ENCODE assay signal across 1 cellular context in genomic region chr2:31138037-31138962, GRCh38.
TF ChIP-seq lines count a peak whose summit lies in the region.

A gene with protein sequence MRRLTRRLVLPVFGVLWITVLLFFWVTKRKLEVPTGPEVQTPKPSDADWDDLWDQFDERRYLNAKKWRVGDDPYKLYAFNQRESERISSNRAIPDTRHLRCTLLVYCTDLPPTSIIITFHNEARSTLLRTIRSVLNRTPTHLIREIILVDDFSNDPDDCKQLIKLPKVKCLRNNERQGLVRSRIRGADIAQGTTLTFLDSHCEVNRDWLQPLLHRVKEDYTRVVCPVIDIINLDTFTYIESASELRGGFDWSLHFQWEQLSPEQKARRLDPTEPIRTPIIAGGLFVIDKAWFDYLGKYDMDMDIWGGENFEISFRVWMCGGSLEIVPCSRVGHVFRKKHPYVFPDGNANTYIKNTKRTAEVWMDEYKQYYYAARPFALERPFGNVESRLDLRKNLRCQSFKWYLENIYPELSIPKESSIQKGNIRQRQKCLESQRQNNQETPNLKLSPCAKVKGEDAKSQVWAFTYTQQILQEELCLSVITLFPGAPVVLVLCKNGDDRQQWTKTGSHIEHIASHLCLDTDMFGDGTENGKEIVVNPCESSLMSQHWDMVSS (minus strand): TSS chr2:31138440. CDS start chr2:31138086, 354 bp downstream.

TF ChIP-seq in GM12878, 131 proteins besides CTCF, POLR2A, EP300 and RAD21 (continues in another document):
- TF ChIP-seq MEF2B (IDR thresholded peaks at IDR 0.05; ENCODE audit: partially characterized antibody, poor library complexity, severe bottlenecking) = peak; percentile 27
- no peak for TF ChIP-seq CBFB (IDR thresholded peaks at IDR 0.05; ENCODE audit: low read depth)
- TF ChIP-seq CHD4 (IDR thresholded peaks at IDR 0.05) = no peak
- TF ChIP-seq, protein P1, sequence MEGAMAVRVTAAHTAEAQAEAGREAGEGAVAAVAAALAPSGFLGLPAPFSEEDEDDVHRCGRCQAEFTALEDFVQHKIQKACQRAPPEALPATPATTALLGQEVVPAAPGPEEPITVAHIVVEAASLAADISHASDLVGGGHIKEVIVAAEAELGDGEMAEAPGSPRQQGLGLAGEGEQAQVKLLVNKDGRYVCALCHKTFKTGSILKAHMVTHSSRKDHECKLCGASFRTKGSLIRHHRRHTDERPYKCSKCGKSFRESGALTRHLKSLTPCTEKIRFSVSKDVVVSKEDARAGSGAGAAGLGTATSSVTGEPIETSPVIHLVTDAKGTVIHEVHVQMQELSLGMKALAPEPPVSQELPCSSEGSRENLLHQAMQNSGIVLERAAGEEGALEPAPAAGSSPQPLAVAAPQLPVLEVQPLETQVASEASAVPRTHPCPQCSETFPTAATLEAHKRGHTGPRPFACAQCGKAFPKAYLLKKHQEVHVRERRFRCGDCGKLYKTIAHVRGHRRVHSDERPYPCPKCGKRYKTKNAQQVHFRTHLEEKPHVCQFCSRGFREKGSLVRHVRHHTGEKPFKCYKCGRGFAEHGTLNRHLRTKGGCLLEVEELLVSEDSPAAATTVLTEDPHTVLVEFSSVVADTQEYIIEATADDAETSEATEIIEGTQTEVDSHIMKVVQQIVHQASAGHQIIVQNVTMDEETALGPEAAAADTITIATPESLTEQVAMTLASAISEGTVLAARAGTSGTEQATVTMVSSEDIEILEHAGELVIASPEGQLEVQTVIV (IDR thresholded peaks at IDR 0.05; ENCODE audit: borderline replicate concordance, partially characterized antibody) = no peak
- no peak for TF ChIP-seq HDAC6 (IDR thresholded peaks at IDR 0.05; ENCODE audit: unreplicated experiment)
- TF ChIP-seq REST (IDR thresholded peaks at IDR 0.05; ENCODE audit: low read depth, low read length) = no peak
- TF ChIP-seq TAF1 (IDR thresholded peaks at IDR 0.05; ENCODE audit: borderline replicate concordance, low read depth, low read length) = no peak
- TF ChIP-seq MEF2A (IDR thresholded peaks at IDR 0.05; ENCODE audit: insufficient read depth, low read depth, low read length) = no peak
- TF ChIP-seq ZSCAN29 (IDR thresholded peaks at IDR 0.05) = no peak
- TF ChIP-seq ZNF687 (IDR thresholded peaks at IDR 0.05) = no peak
- peak; percentile 49 for TF ChIP-seq IKZF1 (conservative IDR thresholded peaks at IDR 0.05)
- TF ChIP-seq SMARCA5 (IDR thresholded peaks at IDR 0.05) = peak; percentile 43; the same call in 1 of the 2 replicates
- 0 out of 2 replicates have a peak, but pooled peaks have one; percentile 29 for TF ChIP-seq TCF12 (IDR thresholded peaks at IDR 0.05; ENCODE audit: low read depth, low read length)
- TF ChIP-seq, protein P2, sequence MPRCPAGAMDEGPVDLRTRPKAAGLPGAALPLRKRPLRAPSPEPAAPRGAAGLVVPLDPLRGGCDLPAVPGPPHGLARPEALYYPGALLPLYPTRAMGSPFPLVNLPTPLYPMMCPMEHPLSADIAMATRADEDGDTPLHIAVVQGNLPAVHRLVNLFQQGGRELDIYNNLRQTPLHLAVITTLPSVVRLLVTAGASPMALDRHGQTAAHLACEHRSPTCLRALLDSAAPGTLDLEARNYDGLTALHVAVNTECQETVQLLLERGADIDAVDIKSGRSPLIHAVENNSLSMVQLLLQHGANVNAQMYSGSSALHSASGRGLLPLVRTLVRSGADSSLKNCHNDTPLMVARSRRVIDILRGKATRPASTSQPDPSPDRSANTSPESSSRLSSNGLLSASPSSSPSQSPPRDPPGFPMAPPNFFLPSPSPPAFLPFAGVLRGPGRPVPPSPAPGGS (IDR thresholded peaks at IDR 0.05; ENCODE audit: borderline replicate concordance, insufficient read depth, low read depth, low read length, poor library complexity, severe bottlenecking) = no peak
- TF ChIP-seq ZBTB11 (CRISPR knock-in tag; IDR thresholded peaks at IDR 0.05) = no peak
- no peak for TF ChIP-seq TBL1XR1 (IDR thresholded peaks at IDR 0.05; ENCODE audit: low read depth, low read length)
- no peak for TF ChIP-seq SP1 (IDR thresholded peaks at IDR 0.05; ENCODE audit: low read depth, low read length)
- TF ChIP-seq, protein P3, sequence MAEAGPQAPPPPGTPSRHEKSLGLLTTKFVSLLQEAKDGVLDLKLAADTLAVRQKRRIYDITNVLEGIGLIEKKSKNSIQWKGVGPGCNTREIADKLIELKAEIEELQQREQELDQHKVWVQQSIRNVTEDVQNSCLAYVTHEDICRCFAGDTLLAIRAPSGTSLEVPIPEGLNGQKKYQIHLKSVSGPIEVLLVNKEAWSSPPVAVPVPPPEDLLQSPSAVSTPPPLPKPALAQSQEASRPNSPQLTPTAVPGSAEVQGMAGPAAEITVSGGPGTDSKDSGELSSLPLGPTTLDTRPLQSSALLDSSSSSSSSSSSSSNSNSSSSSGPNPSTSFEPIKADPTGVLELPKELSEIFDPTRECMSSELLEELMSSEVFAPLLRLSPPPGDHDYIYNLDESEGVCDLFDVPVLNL (IDR thresholded peaks at IDR 0.05; ENCODE audit: low read depth, low read length) = no peak
- TF ChIP-seq HCFC1 (IDR thresholded peaks at IDR 0.05; ENCODE audit: low read length) = no peak
- no peak for TF ChIP-seq RCOR1 (conservative IDR thresholded peaks at IDR 0.05; ENCODE audit: low read depth, low read length)
- TF ChIP-seq SUPT20H (IDR thresholded peaks at IDR 0.05; ENCODE audit: borderline replicate concordance, control insufficient read depth, low read depth, low read length) = no peak
- no peak for TF ChIP-seq NR2C1 (IDR thresholded peaks at IDR 0.05)
- no peak for TF ChIP-seq IRF3 (IDR thresholded peaks at IDR 0.05)
- no peak for TF ChIP-seq KDM1A (IDR thresholded peaks at IDR 0.05; ENCODE audit: borderline replicate concordance)
- no peak for TF ChIP-seq CHD1 (IDR thresholded peaks at IDR 0.05; ENCODE audit: low read depth, low read length)
- TF ChIP-seq, protein P4, sequence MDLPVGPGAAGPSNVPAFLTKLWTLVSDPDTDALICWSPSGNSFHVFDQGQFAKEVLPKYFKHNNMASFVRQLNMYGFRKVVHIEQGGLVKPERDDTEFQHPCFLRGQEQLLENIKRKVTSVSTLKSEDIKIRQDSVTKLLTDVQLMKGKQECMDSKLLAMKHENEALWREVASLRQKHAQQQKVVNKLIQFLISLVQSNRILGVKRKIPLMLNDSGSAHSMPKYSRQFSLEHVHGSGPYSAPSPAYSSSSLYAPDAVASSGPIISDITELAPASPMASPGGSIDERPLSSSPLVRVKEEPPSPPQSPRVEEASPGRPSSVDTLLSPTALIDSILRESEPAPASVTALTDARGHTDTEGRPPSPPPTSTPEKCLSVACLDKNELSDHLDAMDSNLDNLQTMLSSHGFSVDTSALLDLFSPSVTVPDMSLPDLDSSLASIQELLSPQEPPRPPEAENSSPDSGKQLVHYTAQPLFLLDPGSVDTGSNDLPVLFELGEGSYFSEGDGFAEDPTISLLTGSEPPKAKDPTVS (IDR thresholded peaks at IDR 0.05; ENCODE audit: low read depth, low read length) = no peak
- 0 out of 2 replicates have a peak, but pooled peaks have one; percentile 16 for TF ChIP-seq DPF2 (IDR thresholded peaks at IDR 0.05)
- no peak for TF ChIP-seq STAT1 (conservative IDR thresholded peaks at IDR 0.05)
- TF ChIP-seq EZH2 (IDR thresholded peaks at IDR 0.05; ENCODE audit: borderline replicate concordance, control insufficient read depth, low read depth, low read length) = 0 out of 2 replicates have a peak, but pooled peaks have one; percentile 52
- TF ChIP-seq TCF7 (IDR thresholded peaks at IDR 0.05; ENCODE audit: borderline replicate concordance) = no peak
- peak; percentile 47; the same call in 1 of the 2 replicates for TF ChIP-seq GATAD2B (conservative IDR thresholded peaks at IDR 0.05; ENCODE audit: low read depth)
- no peak for TF ChIP-seq RAD51 (IDR thresholded peaks at IDR 0.05)
- TF ChIP-seq RFX5 (IDR thresholded peaks at IDR 0.05; ENCODE audit: low read depth, low read length) = no peak
- TF ChIP-seq IRF4 (IDR thresholded peaks at IDR 0.05; ENCODE audit: low read depth, low read length) = no peak
- TF ChIP-seq MTA3 (IDR thresholded peaks at IDR 0.05; ENCODE audit: borderline replicate concordance, low read length) = no peak
- TF ChIP-seq ZZZ3 (IDR thresholded peaks at IDR 0.05; ENCODE audit: control insufficient read depth, insufficient read length, low read depth) = no peak
- peak; percentile 72 to 92 for TF ChIP-seq BHLHE40 (IDR thresholded peaks at IDR 0.05; ENCODE audit: borderline replicate concordance in 1 of 2, low read depth in 2 of 2, low read length in 1 of 2)
- TF ChIP-seq, protein P5, sequence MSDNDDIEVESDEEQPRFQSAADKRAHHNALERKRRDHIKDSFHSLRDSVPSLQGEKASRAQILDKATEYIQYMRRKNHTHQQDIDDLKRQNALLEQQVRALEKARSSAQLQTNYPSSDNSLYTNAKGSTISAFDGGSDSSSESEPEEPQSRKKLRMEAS (IDR thresholded peaks at IDR 0.05; ENCODE audit: low read depth, low read length) = no peak
- no peak for TF ChIP-seq SREBF2 (IDR thresholded peaks at IDR 0.05; ENCODE audit: low read length)
